1 cellular context compared by ENCODE assay signal in the genomic region with DNA sequence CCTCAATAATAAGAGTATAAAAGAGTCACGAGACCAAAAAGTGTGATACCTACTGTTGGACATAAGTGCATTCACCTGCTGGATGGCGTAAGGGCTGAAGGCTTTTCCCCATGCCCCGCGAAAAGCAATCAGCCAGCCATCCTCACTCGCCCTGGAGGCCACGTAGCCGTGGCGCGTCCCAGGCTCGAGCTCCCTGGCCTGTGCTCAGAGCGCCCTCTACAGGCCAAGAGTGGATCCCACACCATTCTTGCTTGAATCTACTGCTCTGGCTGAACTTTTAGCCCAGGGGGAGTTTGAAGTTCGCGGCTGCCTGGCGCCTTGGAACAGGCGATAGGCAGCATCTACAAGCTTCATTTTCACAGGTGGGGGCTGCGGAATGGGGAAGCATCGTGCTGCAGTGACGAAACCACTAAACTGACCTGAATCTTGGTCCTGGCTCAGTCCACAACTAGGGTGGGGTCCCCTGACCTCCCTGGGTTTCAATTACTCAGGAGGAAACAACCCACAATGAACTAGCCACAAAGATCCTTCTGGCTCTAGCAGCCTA.
A peak's percentile ranks its signal among the peaks of the same experiment; 100 is the strongest.
TF ChIP-seq lines count a peak whose summit lies in the region.

No MANE protein-coding gene starts in this region.

TF ChIP-seq in HEK293, 187 proteins besides CTCF, POLR2A, EP300 and RAD21 (continued from another document and continues in another):
- TF ChIP-seq, protein P1, sequence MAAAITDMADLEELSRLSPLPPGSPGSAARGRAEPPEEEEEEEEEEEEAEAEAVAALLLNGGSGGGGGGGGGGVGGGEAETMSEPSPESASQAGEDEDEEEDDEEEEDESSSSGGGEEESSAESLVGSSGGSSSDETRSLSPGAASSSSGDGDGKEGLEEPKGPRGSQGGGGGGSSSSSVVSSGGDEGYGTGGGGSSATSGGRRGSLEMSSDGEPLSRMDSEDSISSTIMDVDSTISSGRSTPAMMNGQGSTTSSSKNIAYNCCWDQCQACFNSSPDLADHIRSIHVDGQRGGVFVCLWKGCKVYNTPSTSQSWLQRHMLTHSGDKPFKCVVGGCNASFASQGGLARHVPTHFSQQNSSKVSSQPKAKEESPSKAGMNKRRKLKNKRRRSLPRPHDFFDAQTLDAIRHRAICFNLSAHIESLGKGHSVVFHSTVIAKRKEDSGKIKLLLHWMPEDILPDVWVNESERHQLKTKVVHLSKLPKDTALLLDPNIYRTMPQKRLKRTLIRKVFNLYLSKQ (tag by site-specific recombination; IDR thresholded peaks at IDR 0.05; ENCODE audit: borderline replicate concordance) = no peak
- TF ChIP-seq ZNF560 (tag by site-specific recombination; IDR thresholded peaks at IDR 0.05; ENCODE audit: borderline replicate concordance) (no peak), ZNF747 (tag by site-specific recombination; IDR thresholded peaks at IDR 0.05) (no peak), ZNF140 (tag by site-specific recombination; IDR thresholded peaks at IDR 0.05) (no peak), ZNF350 (tag by site-specific recombination; IDR thresholded peaks at IDR 0.05) (no peak), ZSCAN4 (tag by site-specific recombination; IDR thresholded peaks at IDR 0.05) (no peak), ZNF548 (tag by site-specific recombination; IDR thresholded peaks at IDR 0.05) (no peak), ZNF677 (tag by site-specific recombination; IDR thresholded peaks at IDR 0.05) (no peak), TSHZ1 (tag by site-specific recombination; IDR thresholded peaks at IDR 0.05; ENCODE audit: borderline replicate concordance) (no peak), ZNF221 (tag by site-specific recombination; IDR thresholded peaks at IDR 0.05; ENCODE audit: borderline replicate concordance) (no peak), ZNF292 (tag by site-specific recombination; IDR thresholded peaks at IDR 0.05; ENCODE audit: borderline replicate concordance, low read depth) (no peak), ZNF624 (tag by site-specific recombination; IDR thresholded peaks at IDR 0.05) (no peak), WT1 (tag by site-specific recombination; IDR thresholded peaks at IDR 0.05) (no peak), ZNF202 (tag by site-specific recombination; IDR thresholded peaks at IDR 0.05; ENCODE audit: borderline replicate concordance) (no peak), MYNN (tag by site-specific recombination; IDR thresholded peaks at IDR 0.05; ENCODE audit: borderline replicate concordance) (no peak), ZNF670 (tag by site-specific recombination; IDR thresholded peaks at IDR 0.05; ENCODE audit: low read depth) (no peak), ZNF488 (tag by site-specific recombination; IDR thresholded peaks at IDR 0.05) (no peak), ZNF544 (tag by site-specific recombination; IDR thresholded peaks at IDR 0.05) (no peak), ZNF555 (tag by site-specific recombination; conservative IDR thresholded peaks at IDR 0.05) (no peak), ZBTB7A (tag by site-specific recombination; IDR thresholded peaks at IDR 0.05; ENCODE audit: low read depth) (no peak), RBAK (tag by site-specific recombination; IDR thresholded peaks at IDR 0.05) (no peak), ZNF24 (tag by site-specific recombination; IDR thresholded peaks at IDR 0.05) (no peak), KLF8 (tag by site-specific recombination; IDR thresholded peaks at IDR 0.05) (no peak), ZNF654 (tag by site-specific recombination; IDR thresholded peaks at IDR 0.05; ENCODE audit: low read depth) (peak; percentile 98), PRDM4 (tag by site-specific recombination; IDR thresholded peaks at IDR 0.05) (no peak), ZNF473 (tag by site-specific recombination; IDR thresholded peaks at IDR 0.05) (no peak), ZNF112 (tag by site-specific recombination; IDR thresholded peaks at IDR 0.05) (no peak), ZFP41 (tag by site-specific recombination; IDR thresholded peaks at IDR 0.05; ENCODE audit: borderline replicate concordance) (no peak), ZNF610 (tag by site-specific recombination; IDR thresholded peaks at IDR 0.05; ENCODE audit: borderline replicate concordance) (no peak), ZNF394 (tag by site-specific recombination; IDR thresholded peaks at IDR 0.05; ENCODE audit: borderline replicate concordance) (no peak)
- TF ChIP-seq, protein P2, sequence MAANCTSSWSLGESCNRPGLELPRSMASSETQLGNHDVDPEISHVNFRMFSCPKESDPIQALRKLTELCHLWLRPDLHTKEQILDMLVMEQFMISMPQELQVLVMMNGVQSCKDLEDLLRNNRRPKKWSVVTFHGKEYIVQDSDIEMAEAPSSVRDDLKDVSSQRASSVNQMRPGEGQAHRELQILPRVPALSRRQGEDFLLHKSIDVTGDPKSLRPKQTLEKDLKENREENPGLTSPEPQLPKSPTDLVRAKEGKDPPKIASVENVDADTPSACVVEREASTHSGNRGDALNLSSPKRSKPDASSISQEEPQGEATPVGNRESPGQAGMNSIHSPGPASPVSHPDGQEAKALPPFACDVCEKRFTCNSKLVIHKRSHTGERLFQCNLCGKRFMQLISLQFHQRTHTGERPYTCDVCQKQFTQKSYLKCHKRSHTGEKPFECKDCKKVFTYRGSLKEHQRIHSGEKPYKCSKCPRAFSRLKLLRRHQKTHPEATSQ (tag by site-specific recombination; IDR thresholded peaks at IDR 0.05) = no peak
- TF ChIP-seq, protein P3, sequence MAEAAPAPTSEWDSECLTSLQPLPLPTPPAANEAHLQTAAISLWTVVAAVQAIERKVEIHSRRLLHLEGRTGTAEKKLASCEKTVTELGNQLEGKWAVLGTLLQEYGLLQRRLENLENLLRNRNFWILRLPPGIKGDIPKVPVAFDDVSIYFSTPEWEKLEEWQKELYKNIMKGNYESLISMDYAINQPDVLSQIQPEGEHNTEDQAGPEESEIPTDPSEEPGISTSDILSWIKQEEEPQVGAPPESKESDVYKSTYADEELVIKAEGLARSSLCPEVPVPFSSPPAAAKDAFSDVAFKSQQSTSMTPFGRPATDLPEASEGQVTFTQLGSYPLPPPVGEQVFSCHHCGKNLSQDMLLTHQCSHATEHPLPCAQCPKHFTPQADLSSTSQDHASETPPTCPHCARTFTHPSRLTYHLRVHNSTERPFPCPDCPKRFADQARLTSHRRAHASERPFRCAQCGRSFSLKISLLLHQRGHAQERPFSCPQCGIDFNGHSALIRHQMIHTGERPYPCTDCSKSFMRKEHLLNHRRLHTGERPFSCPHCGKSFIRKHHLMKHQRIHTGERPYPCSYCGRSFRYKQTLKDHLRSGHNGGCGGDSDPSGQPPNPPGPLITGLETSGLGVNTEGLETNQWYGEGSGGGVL (tag by site-specific recombination; IDR thresholded peaks at IDR 0.05) = no peak
- TF ChIP-seq, protein P4, sequence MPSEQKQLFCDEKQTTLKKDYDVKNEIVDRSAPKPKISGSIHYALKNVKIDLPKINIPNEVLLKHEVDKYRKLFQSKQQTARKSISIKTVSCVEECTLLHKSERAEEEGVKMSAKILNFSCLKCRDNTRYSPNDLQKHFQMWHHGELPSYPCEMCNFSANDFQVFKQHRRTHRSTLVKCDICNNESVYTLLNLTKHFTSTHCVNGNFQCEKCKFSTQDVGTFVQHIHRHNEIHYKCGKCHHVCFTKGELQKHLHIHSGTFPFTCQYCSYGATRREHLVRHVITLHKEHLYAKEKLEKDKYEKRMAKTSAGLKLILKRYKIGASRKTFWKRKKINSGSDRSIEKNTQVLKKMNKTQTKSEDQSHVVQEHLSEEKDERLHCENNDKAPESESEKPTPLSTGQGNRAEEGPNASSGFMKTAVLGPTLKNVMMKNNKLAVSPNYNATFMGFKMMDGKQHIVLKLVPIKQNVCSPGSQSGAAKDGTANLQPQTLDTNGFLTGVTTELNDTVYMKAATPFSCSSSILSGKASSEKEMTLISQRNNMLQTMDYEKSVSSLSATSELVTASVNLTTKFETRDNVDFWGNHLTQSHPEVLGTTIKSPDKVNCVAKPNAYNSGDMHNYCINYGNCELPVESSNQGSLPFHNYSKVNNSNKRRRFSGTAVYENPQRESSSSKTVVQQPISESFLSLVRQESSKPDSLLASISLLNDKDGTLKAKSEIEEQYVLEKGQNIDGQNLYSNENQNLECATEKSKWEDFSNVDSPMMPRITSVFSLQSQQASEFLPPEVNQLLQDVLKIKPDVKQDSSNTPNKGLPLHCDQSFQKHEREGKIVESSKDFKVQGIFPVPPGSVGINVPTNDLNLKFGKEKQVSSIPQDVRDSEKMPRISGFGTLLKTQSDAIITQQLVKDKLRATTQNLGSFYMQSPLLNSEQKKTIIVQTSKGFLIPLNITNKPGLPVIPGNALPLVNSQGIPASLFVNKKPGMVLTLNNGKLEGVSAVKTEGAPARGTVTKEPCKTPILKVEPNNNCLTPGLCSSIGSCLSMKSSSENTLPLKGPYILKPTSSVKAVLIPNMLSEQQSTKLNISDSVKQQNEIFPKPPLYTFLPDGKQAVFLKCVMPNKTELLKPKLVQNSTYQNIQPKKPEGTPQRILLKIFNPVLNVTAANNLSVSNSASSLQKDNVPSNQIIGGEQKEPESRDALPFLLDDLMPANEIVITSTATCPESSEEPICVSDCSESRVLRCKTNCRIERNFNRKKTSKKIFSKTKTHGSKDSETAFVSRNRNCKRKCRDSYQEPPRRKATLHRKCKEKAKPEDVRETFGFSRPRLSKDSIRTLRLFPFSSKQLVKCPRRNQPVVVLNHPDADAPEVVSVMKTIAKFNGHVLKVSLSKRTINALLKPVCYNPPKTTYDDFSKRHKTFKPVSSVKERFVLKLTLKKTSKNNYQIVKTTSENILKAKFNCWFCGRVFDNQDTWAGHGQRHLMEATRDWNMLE (tag by site-specific recombination; conservative IDR thresholded peaks at IDR 0.05; ENCODE audit: low read depth) = no peak
- TF ChIP-seq, protein P5, sequence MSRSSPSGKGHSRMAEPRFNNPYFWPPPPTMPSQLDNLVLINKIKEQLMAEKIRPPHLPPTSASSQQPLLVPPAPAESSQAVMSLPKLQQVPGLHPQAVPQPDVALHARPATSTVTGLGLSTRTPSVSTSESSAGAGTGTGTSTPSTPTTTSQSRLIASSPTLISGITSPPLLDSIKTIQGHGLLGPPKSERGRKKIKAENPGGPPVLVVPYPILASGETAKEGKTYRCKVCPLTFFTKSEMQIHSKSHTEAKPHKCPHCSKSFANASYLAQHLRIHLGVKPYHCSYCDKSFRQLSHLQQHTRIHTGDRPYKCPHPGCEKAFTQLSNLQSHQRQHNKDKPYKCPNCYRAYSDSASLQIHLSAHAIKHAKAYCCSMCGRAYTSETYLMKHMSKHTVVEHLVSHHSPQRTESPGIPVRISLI (tag by site-specific recombination; IDR thresholded peaks at IDR 0.05) = no peak
- TF ChIP-seq, protein P6, sequence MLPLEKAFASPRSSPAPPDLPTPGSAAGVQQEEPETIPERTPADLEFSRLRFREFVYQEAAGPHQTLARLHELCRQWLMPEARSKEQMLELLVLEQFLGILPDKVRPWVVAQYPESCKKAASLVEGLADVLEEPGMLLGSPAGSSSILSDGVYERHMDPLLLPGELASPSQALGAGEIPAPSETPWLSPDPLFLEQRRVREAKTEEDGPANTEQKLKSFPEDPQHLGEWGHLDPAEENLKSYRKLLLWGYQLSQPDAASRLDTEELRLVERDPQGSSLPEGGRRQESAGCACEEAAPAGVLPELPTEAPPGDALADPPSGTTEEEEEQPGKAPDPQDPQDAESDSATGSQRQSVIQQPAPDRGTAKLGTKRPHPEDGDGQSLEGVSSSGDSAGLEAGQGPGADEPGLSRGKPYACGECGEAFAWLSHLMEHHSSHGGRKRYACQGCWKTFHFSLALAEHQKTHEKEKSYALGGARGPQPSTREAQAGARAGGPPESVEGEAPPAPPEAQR (tag by site-specific recombination; IDR thresholded peaks at IDR 0.05) = no peak
